2 cellular contexts compared by ENCODE assay signal in the genomic region with DNA sequence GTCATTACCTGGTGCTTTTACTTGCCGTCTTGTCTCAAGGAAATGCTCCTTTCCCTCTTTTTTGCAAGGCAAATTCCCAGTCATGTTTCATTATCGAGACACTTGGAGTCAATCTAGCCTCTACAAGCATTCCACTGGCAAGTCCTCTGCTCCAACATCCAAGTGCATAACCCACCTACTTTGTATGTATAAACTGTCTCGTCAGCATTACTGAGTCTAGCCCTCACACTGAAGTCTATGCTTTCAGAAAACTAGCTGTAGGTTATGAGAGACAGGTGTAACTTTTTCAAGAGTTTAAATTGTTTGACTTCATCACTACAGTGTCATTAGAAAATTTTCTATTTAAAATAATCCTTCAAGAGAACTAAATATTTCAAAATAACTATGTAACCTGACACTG.
TF ChIP-seq lines count a peak whose summit lies in the region.

No MANE protein-coding gene starts in this region.

TF ChIP-seq in IMR-90, 13 proteins besides CTCF, POLR2A, EP300 and RAD21:
- TF ChIP-seq MAFK (IDR thresholded peaks at IDR 0.05; ENCODE audit: low read depth, low read length), result peak; percentile 95
- TF ChIP-seq FOS (IDR thresholded peaks at IDR 0.05; ENCODE audit: low read depth, low read length), result no peak

TF ChIP-seq in H1, 55 proteins besides CTCF, POLR2A, EP300 and RAD21:
- TF ChIP-seq SIRT6 (IDR thresholded peaks at IDR 0.05; ENCODE audit: low read length) (no peak), HDAC2 (IDR thresholded peaks at IDR 0.05; ENCODE audit: borderline replicate concordance in 1 of 2, low read depth in 2 of 2, low read length in 2 of 2) (no peak), MAFK (IDR thresholded peaks at IDR 0.05; ENCODE audit: low read depth, low read length) (peak; percentile 87), RFX5 (IDR thresholded peaks at IDR 0.05; ENCODE audit: borderline replicate concordance, low read depth, low read length) (no peak)
TF ChIP-seq in H1: peak in this region for 1.
